27 cellular contexts compared by ENCODE assay signal in the genomic region with DNA sequence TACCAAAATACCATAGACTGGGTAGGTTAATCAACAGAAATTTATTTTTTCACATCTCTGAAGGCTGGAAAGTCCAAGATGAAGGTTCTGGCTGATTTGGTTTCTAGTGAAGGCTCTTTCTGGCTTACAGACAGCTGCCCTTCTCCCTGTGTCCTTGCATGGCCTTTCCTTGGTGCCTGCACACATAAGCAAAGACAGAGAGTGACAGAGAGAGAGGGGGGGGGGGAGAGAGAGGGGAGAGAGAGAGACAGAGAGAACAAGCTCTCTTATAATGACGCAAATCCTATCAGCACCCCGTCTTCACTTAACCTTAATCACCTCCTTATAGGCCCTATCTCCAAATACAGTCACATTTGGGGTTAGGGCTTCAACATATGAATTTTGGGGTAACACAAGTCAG.
"Had no signal": no experiment of that assay in that cellular context is flagged by ENCODE, and none has a peak within 500 bp of the region (broad histone marks: within the 10 kb centered on the region; RNA-seq: fewer than 3 reads in every experiment).

No MANE protein-coding gene starts in this region.

- H3K4me3 ChIP-seq: ascending aorta, left lung, psoas muscle, tibial nerve had no signal

- H2AFZ ChIP-seq: parathyroid adenoma had no signal

- H3K27ac Mint-ChIP-seq: activated naive CD4-positive, alpha-beta T cell treated with anti-CD3 and anti-CD28 coated beads, Interleukin-2, amount 10 ng/mL, durations not matched to agents 7 days and 5 days; activated naive CD8-positive, alpha-beta T cell treated with anti-CD3 and anti-CD28 coated beads, Interleukin-2, amount 10 ng/mL, durations not matched to agents 7 days and 5 days; effector memory CD8-positive, alpha-beta T cell; mesothelial cell of epicardium; naive thymus-derived CD8-positive, alpha-beta T cell; T-helper 17 cell had no signal

- H3K36me3 ChIP-seq: ascending aorta, left lung, tibial nerve, WERI-Rb-1 had no signal

- H3K27me3 Mint-ChIP-seq: activated naive CD8-positive, alpha-beta T cell treated with anti-CD3 and anti-CD28 coated beads, Interleukin-2, amount 10 ng/mL, durations not matched to agents 7 days and 5 days; brain had no signal

- DNase-seq: activated CD4-positive, alpha-beta T cell treated with anti-CD3 and anti-CD28 coated beads for 48 hours; activated CD4-positive, alpha-beta T cell treated with anti-CD3 and anti-CD28 coated beads, Interleukin-2, amount 50 U/mL, for 48 hours; activated CD8-positive, alpha-beta memory T cell treated with anti-CD3 and anti-CD28 coated beads for 24 hours; activated CD8-positive, alpha-beta memory T cell treated with anti-CD3 and anti-CD28 coated beads, Interleukin-2, amount 50 U/mL, for 4 hours; activated gamma-delta T cell; activated naive CD4-positive, alpha-beta T cell treated with anti-CD3 and anti-CD28 coated beads, Interleukin-2, amount 10 ng/mL, durations not matched to agents 7 days and 5 days; activated naive CD8-positive, alpha-beta T cell treated with anti-CD3 and anti-CD28 coated beads, Interleukin-2, amount 10 ng/mL, durations not matched to agents 7 days and 5 days; activated T-cell treated with anti-CD3 and anti-CD28 coated beads, Interleukin-2, amount 50 U/mL, for 1 hour; cortex of kidney; effector memory CD8-positive, alpha-beta T cell; foreskin fibroblast; left lung; naive thymus-derived CD8-positive, alpha-beta T cell; psoas muscle; stimulated activated CD4-positive, alpha-beta T cell treated with anti-CD3 and anti-CD28 coated beads, Interleukin-15, amount 100 ng/mL, for 24 hours; stimulated activated CD4-positive, alpha-beta T cell treated with anti-CD3 and anti-CD28 coated beads, Interleukin-2, amount 100 ng/mL, for 24 hours; stimulated activated naive CD4-positive, alpha-beta T cell treated with Interleukin-2 at 50 U/mL for 16 hours; T-helper 17 cell; T1000; WERI-Rb-1 had no signal

- H3K4me1 ChIP-seq: ascending aorta, left lung, parathyroid adenoma, psoas muscle had no signal

- ATAC-seq: activated CD4-positive, CD25-positive, alpha-beta regulatory T cell treated with anti-CD3 and anti-CD28 coated beads, Interleukin-2, amount 50 U/mL, for 24 hours; effector memory CD8-positive, alpha-beta T cell; left lung; naive thymus-derived CD8-positive, alpha-beta T cell; psoas muscle; T-helper 17 cell had no signal

- H3K9me3 ChIP-seq: ascending aorta, left lung, psoas muscle, tibial nerve had no signal

- H3K36me3 Mint-ChIP-seq: activated naive CD4-positive, alpha-beta T cell treated with anti-CD3 and anti-CD28 coated beads, Interleukin-2, amount 10 ng/mL, durations not matched to agents 7 days and 5 days; activated naive CD8-positive, alpha-beta T cell treated with anti-CD3 and anti-CD28 coated beads, Interleukin-2, amount 10 ng/mL, durations not matched to agents 7 days and 5 days; brain; mesothelial cell of epicardium; naive thymus-derived CD8-positive, alpha-beta T cell had no signal

- H3K27me3 ChIP-seq: ascending aorta, left lung, tibial nerve had no signal

- H3K9me3 Mint-ChIP-seq: activated naive CD4-positive, alpha-beta T cell treated with anti-CD3 and anti-CD28 coated beads, Interleukin-2, amount 10 ng/mL, durations not matched to agents 7 days and 5 days; activated naive CD8-positive, alpha-beta T cell treated with anti-CD3 and anti-CD28 coated beads, Interleukin-2, amount 10 ng/mL, durations not matched to agents 7 days and 5 days; brain; effector memory CD8-positive, alpha-beta T cell; naive thymus-derived CD8-positive, alpha-beta T cell; neural crest cell had no signal

- H3K27ac ChIP-seq: ascending aorta, left lung, parathyroid adenoma, psoas muscle, tibial nerve had no signal

- H3K9ac ChIP-seq: parathyroid adenoma had no signal

- H3K4me3 Mint-ChIP-seq: activated naive CD4-positive, alpha-beta T cell treated with anti-CD3 and anti-CD28 coated beads, Interleukin-2, amount 10 ng/mL, durations not matched to agents 7 days and 5 days; activated naive CD8-positive, alpha-beta T cell treated with anti-CD3 and anti-CD28 coated beads, Interleukin-2, amount 10 ng/mL, durations not matched to agents 7 days and 5 days; brain; effector memory CD8-positive, alpha-beta T cell; mesothelial cell of epicardium; naive thymus-derived CD8-positive, alpha-beta T cell; neural crest cell; T-helper 17 cell had no signal

- H3K79me2 ChIP-seq: parathyroid adenoma had no signal
